ENCODE assay signal across 1 cellular context in genomic region chr17:63646492-63646815, GRCh38.
TF ChIP-seq lines count a peak whose summit lies in the region.

No MANE protein-coding gene starts in this region.

TF ChIP-seq in HepG2, 621 proteins besides CTCF, POLR2A, EP300 and RAD21:
- TF ChIP-seq SATB2 (CRISPR knock-in tag; IDR thresholded peaks at IDR 0.05): no peak
- TF ChIP-seq ARNT2 (CRISPR knock-in tag; IDR thresholded peaks at IDR 0.05; ENCODE audit: low read depth): no peak
TF ChIP-seq in HepG2: peak in this region for 0.
